Comparison of ENCODE assay signal across 12 cellular contexts in the genomic region with DNA sequence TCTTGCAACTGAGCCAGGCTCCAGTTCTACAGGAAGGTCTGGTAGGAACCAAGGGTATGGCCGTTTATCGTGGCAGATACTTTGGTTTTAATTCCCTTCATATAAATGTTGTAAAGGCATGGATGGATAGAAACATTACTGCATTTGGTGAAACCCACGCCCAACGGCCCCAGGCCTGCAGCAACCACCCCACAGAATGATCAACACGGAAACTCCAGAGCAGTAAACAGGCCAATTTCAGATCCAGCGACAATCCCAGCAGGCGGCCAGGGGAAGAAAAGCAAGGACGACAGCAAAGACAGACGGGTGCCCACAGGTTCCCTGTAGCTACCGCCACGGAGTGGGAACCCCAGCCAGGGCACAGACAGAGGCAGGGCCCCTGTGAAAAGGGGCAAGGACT. TPM values are rescaled to one million over a fixed set of nuclear protein-coding genes. Genes with fewer than 3 reads are reported as not detected.
DNase-seq lines count a peak whose midpoint lies in the region; ATAC-seq and TF ChIP-seq lines count a peak whose summit lies in the region.
"Had no signal": no experiment of that assay in that cellular context is flagged by ENCODE, and none has a peak within 500 bp of the region (broad histone marks: within the 10 kb centered on the region; RNA-seq: fewer than 3 reads in every experiment).

No MANE protein-coding gene starts in this region.

- DNase-seq in DND-41 (no peak), PC-9 (no peak), endodermal cell (peak; percentile 41), NCI-H226 (no peak), esophagus squamous epithelium (lab: John Stamatoyannopoulos, UW) (no peak)
- DNase-seq in activated CD4-positive, alpha-beta T cell treated with anti-CD3 and anti-CD28 coated beads for 36 hours = no peak
- DNase-seq: CD4-positive, alpha-beta memory T cell; NCI-H1417 treated with DMSO at 0.1 percent for 48 hours; NCI-H2029 treated with DMSO at 0.1 percent for 48 hours; NCI-H524 treated with DMSO at 0.1 percent for 48 hours had no signal

- H3K27ac ChIP-seq in DND-41 (ENCODE audit: low read length) (peak overlapping the region; percentile 39; the same call in 1 of the 2 replicates), PC-9 (peak overlapping the region; percentile 66), endodermal cell (ENCODE audit: low read depth, low read length) (no peak overlapping the region), neutrophil (peak overlapping the region; percentile 72), esophagus squamous epithelium (no peak overlapping the region)

- H3K4me3 ChIP-seq in DND-41 (ENCODE audit: low read depth in 1 of 2, low read length in 2 of 2) (no peak overlapping the region), PC-9 (no peak overlapping the region), endodermal cell (ENCODE audit: low read length) (no peak overlapping the region), neutrophil (ENCODE audit: low read depth in 1 of 2, low read length in 1 of 2) (no peak overlapping the region), esophagus squamous epithelium (no peak overlapping the region)

- H3F3A ChIP-seq in PC-9 (ENCODE audit: insufficient read depth, low read depth) = peaks cover 21% of the 10 kb centered on the region

- no TSS peak for BruUV-seq in PC-9 (replicated peaks; lab: Mats Ljungman, UMichigan)

- H3K4me3 Mint-ChIP-seq in endodermal cell = no peak overlapping the region
- no peak overlapping the region for H3K4me3 Mint-ChIP-seq in activated CD4-positive, alpha-beta T cell treated with anti-CD3 and anti-CD28 coated beads for 36 hours

- H3K9me3 ChIP-seq in DND-41 (ENCODE audit: insufficient read depth, low read length, severe bottlenecking) = peaks cover 8% of the 10 kb centered on the region
- H3K9me3 ChIP-seq in PC-9 (ENCODE audit: insufficient read depth, low read depth) = peaks cover 11% of the 10 kb centered on the region
- peaks cover 12% of the 10 kb centered on the region for H3K9me3 ChIP-seq in endodermal cell (ENCODE audit: control insufficient read depth, low read length)
- H3K9me3 ChIP-seq in neutrophil = peaks cover 4% of the 10 kb centered on the region
- peaks cover 0 to 16% (median 16%) of the 10 kb centered on the region in 3 donors for H3K9me3 ChIP-seq in esophagus squamous epithelium

- TF ChIP-seq CTCF in DND-41 (IDR thresholded peaks at IDR 0.05; ENCODE audit: borderline replicate concordance, extremely low read depth, low read length, poor library complexity, severe bottlenecking) = no peak
- no peak for TF ChIP-seq CTCF in PC-9 (conservative IDR thresholded peaks at IDR 0.05)
- TF ChIP-seq CTCF in endodermal cell (conservative IDR thresholded peaks at IDR 0.05) = no peak
- no peak for TF ChIP-seq CTCF in neutrophil (IDR thresholded peaks at IDR 0.05)
- TF ChIP-seq CTCF in esophagus squamous epithelium (IDR thresholded peaks at IDR 0.05) = no peak

- H3K27me3 ChIP-seq in DND-41 (ENCODE audit: insufficient read depth, low read length, poor library complexity) = no peaks in the 10 kb centered on the region
- no peaks in the 10 kb centered on the region for H3K27me3 ChIP-seq in PC-9 (ENCODE audit: insufficient read depth, low read depth)
- H3K27me3 ChIP-seq in endodermal cell (ENCODE audit: control insufficient read depth, insufficient read depth, low read length, poor library complexity, severe bottlenecking) = no peaks in the 10 kb centered on the region
- H3K27me3 ChIP-seq in neutrophil = peaks cover under 1% of the 10 kb centered on the region
- peaks cover 0 to 38% (median 0%) of the 10 kb centered on the region in 4 donors for H3K27me3 ChIP-seq in esophagus squamous epithelium

- peaks cover 12% of the 10 kb centered on the region for H3K9me3 Mint-ChIP-seq in endodermal cell
- H3K9me3 Mint-ChIP-seq in activated CD4-positive, alpha-beta T cell treated with anti-CD3 and anti-CD28 coated beads for 36 hours (ENCODE audit: low read depth) = peaks cover 14% of the 10 kb centered on the region

- H3K4me1 Mint-ChIP-seq in endodermal cell = peaks cover 7% of the 10 kb centered on the region
- peaks cover 4% of the 10 kb centered on the region for H3K4me1 Mint-ChIP-seq in activated CD4-positive, alpha-beta T cell treated with anti-CD3 and anti-CD28 coated beads for 36 hours

- no peaks in the 10 kb centered on the region for H3K36me3 Mint-ChIP-seq in endodermal cell (ENCODE audit: low read depth)
- peaks cover 4% of the 10 kb centered on the region for H3K36me3 Mint-ChIP-seq in activated CD4-positive, alpha-beta T cell treated with anti-CD3 and anti-CD28 coated beads for 36 hours (ENCODE audit: low read depth)

- intact Hi-C loops in PC-9 (cut with micrococcal nuclease; ENCODE audit: unreplicated experiment) (no loop called here), esophagus squamous epithelium (cut with DNase I) (no loop called here)
- intact Hi-C loops in activated CD4-positive, alpha-beta T cell treated with anti-CD3 and anti-CD28 coated beads for 36 hours (cut with DNase I, micrococcal nuclease) = no loop called here

- no peaks in the 10 kb centered on the region for H4K20me1 ChIP-seq in DND-41 (ENCODE audit: insufficient read depth, low read length)
- no peaks in the 10 kb centered on the region for H4K20me1 ChIP-seq in PC-9 (ENCODE audit: insufficient read depth)

- POLR2A ChIA-PET in PC-9 (lab: Charles Lee; ENCODE audit: unreplicated experiment) = no interaction called here
- POLR2A ChIA-PET in activated CD4-positive, alpha-beta T cell treated with anti-CD3 and anti-CD28 coated beads for 36 hours (lab: Charles Lee) = no interaction called here

- H3K36me3 ChIP-seq in DND-41 (ENCODE audit: insufficient read depth, low read length) (no peaks in the 10 kb centered on the region), PC-9 (ENCODE audit: low read depth) (no peaks in the 10 kb centered on the region), endodermal cell (ENCODE audit: control insufficient read depth, insufficient read depth, low read length) (no peaks in the 10 kb centered on the region), neutrophil (no peaks in the 10 kb centered on the region), esophagus squamous epithelium (no peaks in the 10 kb centered on the region)

- H3K27ac Mint-ChIP-seq in endodermal cell = no peak overlapping the region
- no peak overlapping the region for H3K27ac Mint-ChIP-seq in activated CD4-positive, alpha-beta T cell treated with anti-CD3 and anti-CD28 coated beads for 36 hours
- H3K27ac Mint-ChIP-seq: CD4-positive, alpha-beta memory T cell had no signal

- no peak for TF ChIP-seq POLR2A in esophagus squamous epithelium (IDR thresholded peaks at IDR 0.05)

- H3K4me1 ChIP-seq in DND-41 (ENCODE audit: insufficient read depth, low read length) (peaks cover 19% of the 10 kb centered on the region), PC-9 (replicated peaks; ENCODE audit: insufficient read depth) (peaks cover 26% of the 10 kb centered on the region), endodermal cell (ENCODE audit: control insufficient read depth, insufficient read depth, low read length) (no peaks in the 10 kb centered on the region), neutrophil (ENCODE audit: control insufficient read depth in 1 of 2, insufficient read depth in 1 of 2, low read depth in 1 of 2, low read length in 1 of 2) (peaks cover 24 to 25% of the 10 kb centered on the region in 2 experiments), esophagus squamous epithelium (no peaks in the 10 kb centered on the region)

- H3K27me3 Mint-ChIP-seq in endodermal cell (ENCODE audit: insufficient read depth) = peaks cover 2% of the 10 kb centered on the region
- H3K27me3 Mint-ChIP-seq in activated CD4-positive, alpha-beta T cell treated with anti-CD3 and anti-CD28 coated beads for 36 hours = peaks cover 25% of the 10 kb centered on the region

- peak overlapping the region; percentile 39; the same call in 1 of the 2 replicates for H2AFZ ChIP-seq in DND-41 (ENCODE audit: low read depth, low read length)
- peak overlapping the region; percentile 2; the same call in 1 of the 2 replicates for H2AFZ ChIP-seq in PC-9

- no peak for ATAC-seq in DND-41 (ENCODE audit: insufficient read depth, low read depth)
- no peak for ATAC-seq in activated CD4-positive, alpha-beta T cell treated with anti-CD3 and anti-CD28 coated beads for 36 hours
- no peak for ATAC-seq in GM19452 (IDR thresholded peaks at IDR 0.05; ENCODE audit: unreplicated experiment)

- H3K4me2 ChIP-seq in DND-41 (ENCODE audit: insufficient read depth, low read length) = no peak overlapping the region
- H3K4me2 ChIP-seq in PC-9 = peak overlapping the region; percentile 61

- WGBS in endodermal cell (ENCODE audit: insufficient coverage in 1 of 2, insufficient read length in 1 of 2), 2 experiments = 83 to 88% methylated on average over 6 to 11 of the region's 11 CpGs
- 57 to 64% methylated on average over 8 to 11 of the region's 11 CpGs for WGBS in esophagus squamous epithelium, 2 donors

- CTCF ChIA-PET in PC-9 (lab: Charles Lee) = no interaction called here
- CTCF ChIA-PET in activated CD4-positive, alpha-beta T cell treated with anti-CD3 and anti-CD28 coated beads for 36 hours (lab: Charles Lee) = no interaction called here

- H3K79me2 ChIP-seq in DND-41 (ENCODE audit: insufficient read depth, low read length) (no peaks in the 10 kb centered on the region), PC-9 (ENCODE audit: low read depth) (no peaks in the 10 kb centered on the region)

- no peaks in the 10 kb centered on the region for H3K9me2 ChIP-seq in PC-9 (ENCODE audit: insufficient read depth)

- H3K9ac ChIP-seq in DND-41 (ENCODE audit: low read depth, low read length) (no peak overlapping the region), endodermal cell (ENCODE audit: extremely low read depth, low read length, poor library complexity, severe bottlenecking) (no peak overlapping the region)

RNA-seq across cellular contexts. Expression of a gene that starts 32.6 kb away (rescaled TPM):
- total RNA-seq in PC-9 (2021) (26.3 and 27.2 TPM in 2 replicates), endodermal cell (1 to 10 TPM; 6.6 to 9.8 TPM), esophagus squamous epithelium (10 to 100 TPM in 1 of 4 donors, 1 to 10 TPM in 3; 5.1 to 13.8 (median 9.2) TPM)
- 4.2 TPM for polyA plus RNA-seq in endodermal cell (2013, experiment 1 of 2)
- polyA plus RNA-seq in endodermal cell (2013, experiment 2 of 2) = 4.7 TPM
- under 1 TPM; 0.75 to 0.95 TPM for total RNA-seq in activated CD4-positive, alpha-beta T cell treated with anti-CD3 and anti-CD28 coated beads for 36 hours

Comparison
In these comparisons a context has a peak if more than half of its experiments do, and no peak if none do; other contexts are left out.
1. H3K27ac ChIP-seq: peak in DND-41 (single experiment), PC-9 (single experiment) and neutrophil (single experiment); none in endodermal cell (single experiment) and esophagus squamous epithelium (0 of 4).